ENCODE assay signal across 8 cellular contexts in the genomic region with DNA sequence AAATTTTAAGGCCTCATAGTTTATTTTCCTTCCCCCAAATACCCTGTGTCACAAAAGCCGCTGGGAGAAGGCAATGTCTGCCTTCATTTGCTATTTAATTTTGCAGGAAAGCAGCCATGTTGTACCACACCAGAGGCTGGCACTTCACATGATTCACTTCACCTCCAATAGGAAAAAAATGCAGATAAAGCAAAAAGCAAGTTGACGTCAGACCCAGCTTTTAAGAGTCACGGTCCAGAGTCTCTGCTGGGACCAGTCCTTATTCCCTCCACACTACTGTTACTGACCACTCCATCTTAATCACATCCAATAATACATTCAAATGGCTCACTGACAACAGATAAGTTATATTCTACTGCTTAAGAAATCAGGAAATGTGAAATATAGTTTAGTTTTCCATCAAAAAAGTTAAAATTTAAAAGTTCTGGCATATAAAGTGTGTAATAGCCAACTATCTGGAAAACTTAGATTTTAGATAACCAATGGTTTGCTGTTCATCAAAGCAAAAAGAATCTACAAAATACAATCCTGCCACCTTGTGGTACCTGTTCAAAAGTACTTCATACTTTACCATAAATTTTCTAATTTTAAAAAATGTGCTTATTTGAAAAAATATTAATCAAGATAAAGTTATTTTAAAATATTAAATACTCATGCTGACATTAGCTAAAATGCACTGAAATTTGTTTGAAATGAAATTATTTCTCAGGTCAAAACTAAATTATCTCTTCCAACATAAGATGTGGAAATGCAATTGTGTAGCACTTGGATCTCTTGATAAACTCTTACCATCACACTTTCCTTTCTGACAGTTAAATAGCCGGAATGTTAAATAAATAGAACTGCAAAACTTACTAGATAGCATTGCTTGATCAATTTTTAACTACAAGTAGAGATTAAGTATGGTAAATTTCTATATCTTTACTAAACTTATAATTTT.
DNase-seq lines count a peak whose midpoint lies in the region; ATAC-seq and TF ChIP-seq lines count a peak whose summit lies in the region.

No MANE protein-coding gene starts in this region.

- TF ChIP-seq POLR2A in esophagus muscularis mucosa (IDR thresholded peaks at IDR 0.05; ENCODE audit: low read depth) (no peak), spleen (IDR thresholded peaks at IDR 0.05) (no peak)

- TF ChIP-seq EP300 in esophagus muscularis mucosa (IDR thresholded peaks at IDR 0.05): no peak

- H3K36me3 ChIP-seq in PC-9 (ENCODE audit: low read depth): no peaks in the 10 kb centered on the region; the same call in 1 of the 2 replicates
- no peaks in the 10 kb centered on the region for H3K36me3 ChIP-seq in esophagus muscularis mucosa
- no peaks in the 10 kb centered on the region for H3K36me3 ChIP-seq in spleen
- H3K36me3 ChIP-seq in mucosa of descending colon (ENCODE audit: low read depth): no peaks in the 10 kb centered on the region

- H3K27ac ChIP-seq in PC-9 (0 out of 2 replicates have a peak overlapping the region, but pooled peaks have one; percentile 26), esophagus muscularis mucosa (replicated peaks in 1 of 4) (no peak overlapping the region), spleen (no peak overlapping the region)

- no peak for DNase-seq in activated CD8-positive, alpha-beta T cell treated with anti-CD3 and anti-CD28 coated beads for 36 hours
- DNase-seq in activated CD8-positive, alpha-beta T cell treated with anti-CD3 and anti-CD28 coated beads, Interleukin-2, amount 10 ng/mL, durations not matched to agents 7 days and 5 days: no peak
- DNase-seq in PC-9: no peak
- DNase-seq in esophagus muscularis mucosa (ENCODE audit: extremely low spot score): no peak
- DNase-seq in spleen: no peak
- no peak for DNase-seq in activated CD4-positive, alpha-beta memory T cell treated with anti-CD3 and anti-CD28 coated beads for 36 hours
- DNase-seq in mucosa of descending colon: no peak

- no peak overlapping the region for H2AFZ ChIP-seq in PC-9

- H3K79me2 ChIP-seq in PC-9 (ENCODE audit: low read depth): peaks cover 85% of the 10 kb centered on the region

- no TSS peak for BruUV-seq in PC-9 (replicated peaks; lab: Mats Ljungman, UMichigan)

- CTCF ChIA-PET in activated CD8-positive, alpha-beta T cell treated with anti-CD3 and anti-CD28 coated beads for 36 hours (lab: Charles Lee): interaction anchor here (1.0 to 5.2 kb wide), 10 partner anchors 11 to 566 kb away, joined by 3 to 29 read pairs (median 5); no protein-coding TSS in a partner anchor
- CTCF ChIA-PET in activated CD8-positive, alpha-beta T cell treated with anti-CD3 and anti-CD28 coated beads, Interleukin-2, amount 10 ng/mL, durations not matched to agents 7 days and 5 days (lab: Charles Lee): interaction anchor here (1.0 to 3.6 kb wide), 5 partner anchors 10 to 566 kb away, joined by 3 to 18 read pairs (median 4); no protein-coding TSS in a partner anchor
- CTCF ChIA-PET in PC-9 (lab: Charles Lee): no interaction called here
- CTCF ChIA-PET in activated CD4-positive, alpha-beta memory T cell treated with anti-CD3 and anti-CD28 coated beads for 36 hours (lab: Charles Lee): interaction anchor here (1.2 to 3.8 kb wide), 5 partner anchors 13 to 565 kb away, joined by 4 to 22 read pairs (median 20); no protein-coding TSS in a partner anchor

- ATAC-seq in activated CD8-positive, alpha-beta T cell treated with anti-CD3 and anti-CD28 coated beads for 36 hours: no peak
- no peak for ATAC-seq in activated CD8-positive, alpha-beta T cell treated with anti-CD3 and anti-CD28 coated beads, Interleukin-2, amount 10 ng/mL, durations not matched to agents 7 days and 5 days
- no peak for ATAC-seq in mucosa of descending colon
- ATAC-seq in HG03095 (IDR thresholded peaks at IDR 0.05; ENCODE audit: unreplicated experiment): no peak

- TF ChIP-seq CTCF in activated CD8-positive, alpha-beta T cell treated with anti-CD3 and anti-CD28 coated beads for 36 hours (IDR thresholded peaks at IDR 0.05): peak; percentile 57
- TF ChIP-seq CTCF in PC-9 (conservative IDR thresholded peaks at IDR 0.05): peak; percentile 70
- peak; percentile 45 to 63 (median 54) for TF ChIP-seq CTCF in esophagus muscularis mucosa (IDR thresholded peaks at IDR 0.05)
- peak in 9 of 11 experiments; percentile 6 to 53 (median 38) for TF ChIP-seq CTCF in spleen (IDR thresholded peaks at IDR 0.05 in 8 of 11, conservative IDR thresholded peaks at IDR 0.05 in 3 of 11)
- TF ChIP-seq CTCF in mucosa of descending colon (IDR thresholded peaks at IDR 0.05): no peak

- H3K9me3 Mint-ChIP-seq in activated CD8-positive, alpha-beta T cell treated with anti-CD3 and anti-CD28 coated beads for 36 hours: no peaks in the 10 kb centered on the region
- H3K9me3 Mint-ChIP-seq in activated CD8-positive, alpha-beta T cell treated with anti-CD3 and anti-CD28 coated beads, Interleukin-2, amount 10 ng/mL, durations not matched to agents 7 days and 5 days (ENCODE audit: insufficient read depth): no peaks in the 10 kb centered on the region
- no peaks in the 10 kb centered on the region for H3K9me3 Mint-ChIP-seq in activated CD4-positive, alpha-beta memory T cell treated with anti-CD3 and anti-CD28 coated beads for 36 hours

- intact Hi-C loops in activated CD8-positive, alpha-beta T cell treated with anti-CD3 and anti-CD28 coated beads for 36 hours (cut with micrococcal nuclease): no loop called here
- intact Hi-C loops in PC-9 (cut with micrococcal nuclease; ENCODE audit: unreplicated experiment) (loop anchor here (1.0 to 5.0 kb wide), 2 partner anchors 34 to 563 kb away; no protein-coding TSS in a partner anchor), esophagus muscularis mucosa (cut with DNase I) (loop anchor here (5.0 kb wide), 1 partner anchor 564 kb away; no protein-coding TSS in a partner anchor), spleen (cut with DNase I; ENCODE audit: low total_unique reads) (no loop called here), mucosa of descending colon (cut with DNase I, micrococcal nuclease) (loop anchor here in 1 of 2 donors (10.0 kb wide), 1 partner anchor 566 kb away; no protein-coding TSS in a partner anchor)
- intact Hi-C loops in activated CD4-positive, alpha-beta memory T cell treated with anti-CD3 and anti-CD28 coated beads for 36 hours (cut with micrococcal nuclease): loop anchor here (1.0 kb wide), 1 partner anchor 566 kb away; no protein-coding TSS in a partner anchor

- no peaks in the 10 kb centered on the region; the same call in 1 of the 2 replicates for H3K9me3 ChIP-seq in PC-9 (ENCODE audit: insufficient read depth, low read depth)
- H3K9me3 ChIP-seq in esophagus muscularis mucosa: no peaks in the 10 kb centered on the region
- H3K9me3 ChIP-seq in spleen: no peaks in the 10 kb centered on the region
- no peaks in the 10 kb centered on the region for H3K9me3 ChIP-seq in mucosa of descending colon

- H3K4me3 ChIP-seq in PC-9 (no peak overlapping the region), esophagus muscularis mucosa (no peak overlapping the region), spleen (no peak overlapping the region), mucosa of descending colon (no peak overlapping the region)

- peak overlapping the region; percentile 31 for H3K4me2 ChIP-seq in PC-9

- no peak overlapping the region for H3K4me3 Mint-ChIP-seq in activated CD8-positive, alpha-beta T cell treated with anti-CD3 and anti-CD28 coated beads for 36 hours
- H3K4me3 Mint-ChIP-seq in activated CD8-positive, alpha-beta T cell treated with anti-CD3 and anti-CD28 coated beads, Interleukin-2, amount 10 ng/mL, durations not matched to agents 7 days and 5 days: no peak overlapping the region
- no peak overlapping the region for H3K4me3 Mint-ChIP-seq in activated CD4-positive, alpha-beta memory T cell treated with anti-CD3 and anti-CD28 coated beads for 36 hours

- H3K27me3 ChIP-seq in PC-9 (ENCODE audit: insufficient read depth, low read depth): no peaks in the 10 kb centered on the region
- H3K27me3 ChIP-seq in esophagus muscularis mucosa: no peaks in the 10 kb centered on the region
- no peaks in the 10 kb centered on the region for H3K27me3 ChIP-seq in spleen (replicated peaks in 1 of 7)

- H3K4me1 Mint-ChIP-seq in activated CD8-positive, alpha-beta T cell treated with anti-CD3 and anti-CD28 coated beads for 36 hours (ENCODE audit: low read depth): no peaks in the 10 kb centered on the region
- no peaks in the 10 kb centered on the region for H3K4me1 Mint-ChIP-seq in activated CD8-positive, alpha-beta T cell treated with anti-CD3 and anti-CD28 coated beads, Interleukin-2, amount 10 ng/mL, durations not matched to agents 7 days and 5 days (ENCODE audit: low read depth)
- no peaks in the 10 kb centered on the region for H3K4me1 Mint-ChIP-seq in activated CD4-positive, alpha-beta memory T cell treated with anti-CD3 and anti-CD28 coated beads for 36 hours (ENCODE audit: low read depth)

- H3K4me1 ChIP-seq in PC-9 (replicated peaks; ENCODE audit: insufficient read depth) (peaks cover 48% of the 10 kb centered on the region), esophagus muscularis mucosa (peaks cover 0 to 49% (median 40%) of the 10 kb centered on the region in 4 donors), spleen (no peaks in the 10 kb centered on the region), mucosa of descending colon (ENCODE audit: low read depth) (no peaks in the 10 kb centered on the region)

- no peaks in the 10 kb centered on the region for H3K27me3 Mint-ChIP-seq in activated CD8-positive, alpha-beta T cell treated with anti-CD3 and anti-CD28 coated beads for 36 hours
- H3K27me3 Mint-ChIP-seq in activated CD8-positive, alpha-beta T cell treated with anti-CD3 and anti-CD28 coated beads, Interleukin-2, amount 10 ng/mL, durations not matched to agents 7 days and 5 days (ENCODE audit: low read depth): no peaks in the 10 kb centered on the region
- no peaks in the 10 kb centered on the region for H3K27me3 Mint-ChIP-seq in activated CD4-positive, alpha-beta memory T cell treated with anti-CD3 and anti-CD28 coated beads for 36 hours

- H3K27ac Mint-ChIP-seq in activated CD8-positive, alpha-beta T cell treated with anti-CD3 and anti-CD28 coated beads for 36 hours: no peak overlapping the region
- no peak overlapping the region for H3K27ac Mint-ChIP-seq in activated CD8-positive, alpha-beta T cell treated with anti-CD3 and anti-CD28 coated beads, Interleukin-2, amount 10 ng/mL, durations not matched to agents 7 days and 5 days
- H3K27ac Mint-ChIP-seq in activated CD4-positive, alpha-beta memory T cell treated with anti-CD3 and anti-CD28 coated beads for 36 hours: no peak overlapping the region

- 56% methylated on average over 4 of the region's 4 CpGs for WGBS in esophagus muscularis mucosa
- 55 to 72% (median 62%) methylated on average over 4 of the region's 4 CpGs for WGBS in spleen, 5 donors

- H3K36me3 Mint-ChIP-seq in activated CD8-positive, alpha-beta T cell treated with anti-CD3 and anti-CD28 coated beads for 36 hours (ENCODE audit: low read depth): no peaks in the 10 kb centered on the region
- no peaks in the 10 kb centered on the region for H3K36me3 Mint-ChIP-seq in activated CD8-positive, alpha-beta T cell treated with anti-CD3 and anti-CD28 coated beads, Interleukin-2, amount 10 ng/mL, durations not matched to agents 7 days and 5 days (ENCODE audit: low read depth)
- no peaks in the 10 kb centered on the region for H3K36me3 Mint-ChIP-seq in activated CD4-positive, alpha-beta memory T cell treated with anti-CD3 and anti-CD28 coated beads for 36 hours

- H3F3A ChIP-seq in PC-9 (ENCODE audit: insufficient read depth, low read depth): peaks cover 29% of the 10 kb centered on the region

- H3K9me2 ChIP-seq in PC-9 (ENCODE audit: insufficient read depth): no peaks in the 10 kb centered on the region

- POLR2A ChIA-PET in activated CD8-positive, alpha-beta T cell treated with anti-CD3 and anti-CD28 coated beads for 36 hours (lab: Charles Lee): interaction anchor here (0.9 kb wide), 1 partner anchor 273 kb away, joined by 4 read pairs; no protein-coding TSS in a partner anchor
- POLR2A ChIA-PET in activated CD8-positive, alpha-beta T cell treated with anti-CD3 and anti-CD28 coated beads, Interleukin-2, amount 10 ng/mL, durations not matched to agents 7 days and 5 days (lab: Charles Lee): no interaction called here
- POLR2A ChIA-PET in PC-9 (lab: Charles Lee; ENCODE audit: unreplicated experiment): no interaction called here
- POLR2A ChIA-PET in activated CD4-positive, alpha-beta memory T cell treated with anti-CD3 and anti-CD28 coated beads for 36 hours (lab: Charles Lee): no interaction called here

- peaks cover 3% of the 10 kb centered on the region; the same call in 1 of the 2 replicates for H4K20me1 ChIP-seq in PC-9 (ENCODE audit: insufficient read depth)

Comparison
In these comparisons a context has a peak if more than half of its experiments do, and no peak if none do; other contexts are left out.
1. intact Hi-C loops: an anchor here in PC-9 (1.0 to 5.0 kb wide), esophagus muscularis mucosa (5.0 kb wide) and activated CD4-positive, alpha-beta memory T cell treated with anti-CD3 and anti-CD28 coated beads for 36 hours (1.0 kb wide); none called in activated CD8-positive, alpha-beta T cell treated with anti-CD3 and anti-CD28 coated beads for 36 hours and spleen.